ENCODE assay signal across 1 cellular context in the genomic region with DNA sequence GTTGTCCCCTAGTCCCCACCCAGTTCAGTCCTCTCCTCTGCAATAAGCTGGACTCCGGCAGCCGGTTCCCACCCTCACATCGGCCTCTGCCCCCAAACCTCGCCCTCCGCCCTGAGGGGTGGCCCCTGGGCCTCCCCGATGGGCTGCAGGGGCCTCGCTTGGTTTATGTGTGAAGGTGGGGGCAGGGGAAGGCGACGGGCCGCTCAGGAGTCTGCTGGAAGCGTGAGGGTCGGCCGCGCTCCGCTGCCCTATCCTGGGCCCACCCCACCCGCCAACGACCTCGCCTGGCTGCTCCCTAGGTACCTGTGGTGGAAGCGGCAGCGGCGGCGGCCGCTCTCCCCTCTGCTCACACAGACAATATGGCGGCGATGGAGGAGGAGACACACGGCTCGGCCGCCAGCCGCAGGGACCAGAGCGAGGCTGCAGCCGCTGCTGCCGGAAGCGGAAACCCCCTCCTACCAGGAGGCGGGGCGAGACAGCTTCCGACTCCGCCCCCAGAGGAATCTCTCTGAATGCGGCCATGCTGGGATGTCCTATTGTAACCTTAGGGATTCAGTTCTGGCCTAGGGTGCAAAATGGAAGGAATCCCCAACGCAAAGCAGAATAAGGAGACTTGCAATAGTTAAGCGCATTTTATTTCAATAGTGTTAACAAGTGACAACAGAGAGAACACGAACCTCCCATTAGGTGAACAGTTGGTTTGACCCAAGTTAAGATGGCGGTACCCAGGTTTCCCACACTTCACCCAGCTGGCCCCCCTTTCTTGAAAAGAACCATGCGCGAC.
TF ChIP-seq lines count a peak whose summit lies in the region.

A gene (minus strand): TSS at position 422 of the 784 bp plus-strand sequence. CDS start 35,239 bp downstream, outside the sequence.

TF ChIP-seq in HCT116, 20 proteins besides CTCF, POLR2A, EP300 and RAD21 (continued from another document):
- TF ChIP-seq, protein P1, sequence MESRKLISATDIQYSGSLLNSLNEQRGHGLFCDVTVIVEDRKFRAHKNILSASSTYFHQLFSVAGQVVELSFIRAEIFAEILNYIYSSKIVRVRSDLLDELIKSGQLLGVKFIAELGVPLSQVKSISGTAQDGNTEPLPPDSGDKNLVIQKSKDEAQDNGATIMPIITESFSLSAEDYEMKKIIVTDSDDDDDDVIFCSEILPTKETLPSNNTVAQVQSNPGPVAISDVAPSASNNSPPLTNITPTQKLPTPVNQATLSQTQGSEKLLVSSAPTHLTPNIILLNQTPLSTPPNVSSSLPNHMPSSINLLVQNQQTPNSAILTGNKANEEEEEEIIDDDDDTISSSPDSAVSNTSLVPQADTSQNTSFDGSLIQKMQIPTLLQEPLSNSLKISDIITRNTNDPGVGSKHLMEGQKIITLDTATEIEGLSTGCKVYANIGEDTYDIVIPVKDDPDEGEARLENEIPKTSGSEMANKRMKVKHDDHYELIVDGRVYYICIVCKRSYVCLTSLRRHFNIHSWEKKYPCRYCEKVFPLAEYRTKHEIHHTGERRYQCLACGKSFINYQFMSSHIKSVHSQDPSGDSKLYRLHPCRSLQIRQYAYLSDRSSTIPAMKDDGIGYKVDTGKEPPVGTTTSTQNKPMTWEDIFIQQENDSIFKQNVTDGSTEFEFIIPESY (IDR thresholded peaks at IDR 0.05; ENCODE audit: extremely low read depth, insufficient replicate concordance, low read length) = no peak
- no peak for TF ChIP-seq FOSL1 (IDR thresholded peaks at IDR 0.05; ENCODE audit: low read depth)
- TF ChIP-seq EZH2phosphoT487 (IDR thresholded peaks at IDR 0.05; ENCODE audit: borderline replicate concordance) = no peak
- TF ChIP-seq, protein P2, sequence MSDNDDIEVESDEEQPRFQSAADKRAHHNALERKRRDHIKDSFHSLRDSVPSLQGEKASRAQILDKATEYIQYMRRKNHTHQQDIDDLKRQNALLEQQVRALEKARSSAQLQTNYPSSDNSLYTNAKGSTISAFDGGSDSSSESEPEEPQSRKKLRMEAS (IDR thresholded peaks at IDR 0.05) = peak; percentile 82
- peak; percentile 92 for TF ChIP-seq YY1 (IDR thresholded peaks at IDR 0.05; ENCODE audit: extremely low read depth, insufficient replicate concordance, low read depth, low read length)
- no peak for TF ChIP-seq EZH2 (IDR thresholded peaks at IDR 0.05)
- TF ChIP-seq, protein P3, sequence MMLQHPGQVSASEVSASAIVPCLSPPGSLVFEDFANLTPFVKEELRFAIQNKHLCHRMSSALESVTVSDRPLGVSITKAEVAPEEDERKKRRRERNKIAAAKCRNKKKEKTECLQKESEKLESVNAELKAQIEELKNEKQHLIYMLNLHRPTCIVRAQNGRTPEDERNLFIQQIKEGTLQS (IDR thresholded peaks at IDR 0.05) = no peak
- TF ChIP-seq TCF7L2 (IDR thresholded peaks at IDR 0.05; ENCODE audit: borderline replicate concordance, extremely low read depth, insufficient read depth, insufficient read length) = peak; percentile 53
- TF ChIP-seq ZFX (IDR thresholded peaks at IDR 0.05) = peak; percentile 57; the same call in 1 of the 2 replicates
- TF ChIP-seq ELF1 (IDR thresholded peaks at IDR 0.05; ENCODE audit: borderline replicate concordance, low read depth) = peak; percentile 57
- TF ChIP-seq CEBPB (IDR thresholded peaks at IDR 0.05; ENCODE audit: low read depth) = no peak
- peak; percentile 89 for TF ChIP-seq POLR2AphosphoS5 (IDR thresholded peaks at IDR 0.05; ENCODE audit: low read depth, low read length)
- TF ChIP-seq ZNF274 (IDR thresholded peaks at IDR 0.05; ENCODE audit: low read depth, low read length) = no peak
- peak; percentile 54 for TF ChIP-seq SRF (IDR thresholded peaks at IDR 0.05; ENCODE audit: low read depth)
